In genomic region chr4:140061194-140061593, GRCh38 we compare ENCODE assay signal across 13 cellular contexts.
A peak's percentile ranks its signal among the peaks of the same experiment; 100 is the strongest.
DNase-seq lines count a peak whose midpoint lies in the region; FAIRE-seq and TF ChIP-seq lines count a peak whose summit lies in the region.
"Had no signal": no experiment of that assay in that cellular context is flagged by ENCODE, and none has a peak within 500 bp of the region (broad histone marks: within the 10 kb centered on the region; RNA-seq: fewer than 3 reads in every experiment).

No MANE protein-coding gene starts in this region.

- TF ChIP-seq CTCF in D721Med (IDR thresholded peaks at IDR 0.05; ENCODE audit: insufficient read depth, missing control alignments) = no peak
- no peak for TF ChIP-seq CTCF in hepatocyte (IDR thresholded peaks at IDR 0.05; ENCODE audit: poor library complexity)

- no peaks in the 10 kb centered on the region for H3K36me3 Mint-ChIP-seq in activated naive CD8-positive, alpha-beta T cell treated with anti-CD3 and anti-CD28 coated beads for 36 hours
- H3K36me3 Mint-ChIP-seq: activated CD4-positive, alpha-beta memory T cell treated with anti-CD3 and anti-CD28 coated beads for 36 hours had no signal

- no peak overlapping the region for H3K9ac ChIP-seq in rectal smooth muscle tissue (ENCODE audit: low read length)

- peak overlapping the region; percentile 51 for H3K27ac Mint-ChIP-seq in activated naive CD8-positive, alpha-beta T cell treated with anti-CD3 and anti-CD28 coated beads for 36 hours
- H3K27ac Mint-ChIP-seq: activated CD4-positive, alpha-beta memory T cell treated with anti-CD3 and anti-CD28 coated beads for 36 hours had no signal

- peak overlapping the region; percentile 63 for H3K4me2 ChIP-seq in hepatocyte

- no peak overlapping the region for H2AFZ ChIP-seq in hepatocyte

- peak overlapping the region; percentile 15 for H3K4me3 Mint-ChIP-seq in activated naive CD8-positive, alpha-beta T cell treated with anti-CD3 and anti-CD28 coated beads for 36 hours
- H3K4me3 Mint-ChIP-seq: activated CD4-positive, alpha-beta memory T cell treated with anti-CD3 and anti-CD28 coated beads for 36 hours had no signal

- H3K27ac ChIP-seq in hepatocyte (peak overlapping the region; percentile 72), rectal smooth muscle tissue (ENCODE audit: low read depth, low read length) (peak overlapping the region; percentile 22)
- H3K27ac ChIP-seq: C4-2B had no signal

- H3K27me3 ChIP-seq in hepatocyte (no peaks in the 10 kb centered on the region), rectal smooth muscle tissue (ENCODE audit: control insufficient read depth, insufficient read depth, low read length) (no peaks in the 10 kb centered on the region)

- H3K9me3 Mint-ChIP-seq in activated naive CD8-positive, alpha-beta T cell treated with anti-CD3 and anti-CD28 coated beads for 36 hours = no peaks in the 10 kb centered on the region
- H3K9me3 Mint-ChIP-seq: activated CD4-positive, alpha-beta memory T cell treated with anti-CD3 and anti-CD28 coated beads for 36 hours had no signal

- no peaks in the 10 kb centered on the region for H3K9me3 ChIP-seq in hepatocyte (ENCODE audit: low read depth)

- DNase-seq in D721Med (ENCODE audit: insufficient read length, low spot score) (no peak), hepatocyte (ENCODE audit: low spot score) (no peak), NK-92 (lab: John Stamatoyannopoulos, UW; ENCODE audit: unreplicated experiment) (no peak), NCI-H226 (no peak), frontal cortex (ENCODE audit: low spot score in 2 of 2) (no peak)
- DNase-seq in activated naive CD8-positive, alpha-beta T cell treated with anti-CD3 and anti-CD28 coated beads for 36 hours = no peak
- DNase-seq in activated effector memory CD4-positive, alpha-beta T cell treated with Interleukin-2 at 50 U/mL for 16 hours = no peak
- DNase-seq: activated CD4-positive, alpha-beta memory T cell treated with anti-CD3 and anti-CD28 coated beads for 36 hours; NCI-H1694 treated with DMSO at 0.1 percent for 48 hours had no signal

- H3K4me1 ChIP-seq in hepatocyte (ENCODE audit: insufficient read depth) (peaks cover 46% of the 10 kb centered on the region), rectal smooth muscle tissue (ENCODE audit: control insufficient read depth, insufficient read depth, low read length) (peaks cover 5% of the 10 kb centered on the region)

- H3K36me3 ChIP-seq in hepatocyte (replicated peaks; ENCODE audit: insufficient read depth, low read depth) (no peaks in the 10 kb centered on the region), rectal smooth muscle tissue (ENCODE audit: control insufficient read depth, insufficient read depth, low read length) (no peaks in the 10 kb centered on the region)

- 33% methylated on average over 4 of the region's 4 CpGs for WGBS in hepatocyte (ENCODE audit: low lambda C conversion rate, missing lambda C conversion rate)

- no peaks in the 10 kb centered on the region for H3K9me2 ChIP-seq in hepatocyte (replicated peaks; ENCODE audit: insufficient read depth)

- no peaks in the 10 kb centered on the region for H3K27me3 Mint-ChIP-seq in activated naive CD8-positive, alpha-beta T cell treated with anti-CD3 and anti-CD28 coated beads for 36 hours

- H3K79me2 ChIP-seq in hepatocyte = peaks cover 57% of the 10 kb centered on the region

- H3K4me1 Mint-ChIP-seq in activated naive CD8-positive, alpha-beta T cell treated with anti-CD3 and anti-CD28 coated beads for 36 hours = peaks cover 32% of the 10 kb centered on the region

- FAIRE-seq in D721Med (lab: Jason Lieb, UNC) (peak; percentile 35), frontal cortex (lab: Jason Lieb, UNC) (no peak)
- FAIRE-seq: GM19239, H1 had no signal

- no peaks in the 10 kb centered on the region for H4K20me1 ChIP-seq in hepatocyte (ENCODE audit: insufficient read depth, poor library complexity, severe bottlenecking)

- H3K4me3 ChIP-seq in hepatocyte (no peak overlapping the region), rectal smooth muscle tissue (ENCODE audit: low read length) (peak overlapping the region; percentile 9)
